ENCODE assay signal across 31 cellular contexts in the genomic region with DNA sequence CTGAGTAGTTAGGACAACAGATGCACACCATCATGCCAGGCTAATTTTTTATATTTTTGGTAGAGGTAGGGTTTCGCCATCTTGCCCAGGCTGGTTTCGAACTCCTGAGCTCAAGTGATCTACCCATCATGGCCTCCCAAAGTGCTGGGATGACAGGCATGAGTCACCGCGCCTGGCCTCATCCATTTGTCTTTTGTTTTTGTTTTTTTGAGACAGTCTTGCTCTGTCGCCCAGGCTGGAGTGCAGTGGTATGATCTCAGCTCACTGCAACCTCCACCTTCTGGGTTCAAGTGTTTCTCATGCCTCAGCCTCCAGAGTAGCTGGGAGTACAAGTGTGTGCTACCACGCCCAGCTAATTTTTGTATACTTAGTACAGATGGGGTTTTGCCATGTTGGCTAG.
"Had no signal": no experiment of that assay in that cellular context is flagged by ENCODE, and none has a peak within 500 bp of the region (broad histone marks: within the 10 kb centered on the region; RNA-seq: fewer than 3 reads in every experiment).

No MANE protein-coding gene starts in this region.

- ATAC-seq: activated naive CD4-positive, alpha-beta T cell treated with anti-CD3 and anti-CD28 coated beads, Interleukin-2, amount 50 U/mL, for 72 hours; esophagus mucosa; foreskin keratinocyte; heart left ventricle; left colon; pancreas; stimulated activated naive B cell treated with anti-CD40 and anti-IgM and Interleukin-4, amounts not matched to agents 10 μg/mL and 1 μg/mL and 100 μg/mL, for 72 hours had no signal

- H3K4me3 Mint-ChIP-seq: brain; endodermal cell; immature natural killer cell; nephron progenitor cell; stimulated activated naive B cell treated with anti-CD40 and anti-IgM and Interleukin-4, amounts not matched to agents 10 μg/mL and 1 μg/mL and 100 μg/mL, for 72 hours; T-helper 2 cell treated with Interferon-gamma antibody and Interleukin-4, amounts not matched to agents 5 μg/mL and 100 μg/mL, for 36 hours had no signal

- H3K4me1 ChIP-seq: prostate gland had no signal

- FAIRE-seq: kidney, pancreas, small intestine had no signal

- H3K27me3 Mint-ChIP-seq: brain; stimulated activated naive B cell treated with anti-CD40 and anti-IgM and Interleukin-4, amounts not matched to agents 10 μg/mL and 1 μg/mL and 100 μg/mL, for 72 hours had no signal

- H3K9me3 ChIP-seq: adrenal gland, heart left ventricle, pancreas, prostate gland, sigmoid colon, stomach, thyroid gland had no signal

- H3K9me3 Mint-ChIP-seq: activated naive CD4-positive, alpha-beta T cell treated with anti-CD3 and anti-CD28 coated beads, Interleukin-2, amount 50 U/mL, for 72 hours; brain; endodermal cell; immature natural killer cell; T-helper 2 cell treated with Interferon-gamma antibody and Interleukin-4, amounts not matched to agents 5 μg/mL and 100 μg/mL, for 36 hours had no signal

- DNase-seq: activated CD4-positive, alpha-beta T cell treated with anti-CD3 and anti-CD28 coated beads for 4 hours; activated CD4-positive, alpha-beta T cell treated with anti-CD3 and anti-CD28 coated beads, Interleukin-2, amount 50 U/mL, for 4 hours; activated gamma-delta T cell treated with Interleukin-2 at 50 U/mL for 16 hours; adrenal gland; aorta; cortex of kidney; endodermal cell; foreskin keratinocyte; heart left ventricle; hypothalamus; immature natural killer cell; kidney; left colon; mammary epithelial cell; nephron progenitor cell; pancreas; retina; sigmoid colon; small intestine; stimulated activated CD4-positive, alpha-beta T cell treated with anti-CD3 and anti-CD28 coated beads, Interleukin-4, amount 100 ng/mL, for 4 hours; stimulated activated CD8-positive, alpha-beta memory T cell treated with anti-CD3 and anti-CD28 coated beads, Interleukin-4, amount 100 ng/mL, for 48 hours; stimulated activated naive B cell treated with anti-CD40 and anti-IgM and Interleukin-4, amounts not matched to agents 10 μg/mL and 1 μg/mL and 100 μg/mL, for 72 hours; stomach; thyroid gland had no signal

- H3K4me3 ChIP-seq: adrenal gland, cardiac muscle cell, heart left ventricle, pancreas, prostate gland, sigmoid colon, stomach, thyroid gland had no signal

- H3K27ac Mint-ChIP-seq: brain; endodermal cell; nephron progenitor cell; stimulated activated naive B cell treated with anti-CD40 and anti-IgM and Interleukin-4, amounts not matched to agents 10 μg/mL and 1 μg/mL and 100 μg/mL, for 72 hours; T-helper 2 cell treated with Interferon-gamma antibody and Interleukin-4, amounts not matched to agents 5 μg/mL and 100 μg/mL, for 36 hours had no signal

- H3K27ac ChIP-seq: foreskin keratinocyte, pancreas, prostate gland, sigmoid colon, stomach, thyroid gland, VCaP had no signal

- H3K4me1 Mint-ChIP-seq: endodermal cell had no signal
